Comparison of ENCODE assay signal across 25 cellular contexts in the genomic region with DNA sequence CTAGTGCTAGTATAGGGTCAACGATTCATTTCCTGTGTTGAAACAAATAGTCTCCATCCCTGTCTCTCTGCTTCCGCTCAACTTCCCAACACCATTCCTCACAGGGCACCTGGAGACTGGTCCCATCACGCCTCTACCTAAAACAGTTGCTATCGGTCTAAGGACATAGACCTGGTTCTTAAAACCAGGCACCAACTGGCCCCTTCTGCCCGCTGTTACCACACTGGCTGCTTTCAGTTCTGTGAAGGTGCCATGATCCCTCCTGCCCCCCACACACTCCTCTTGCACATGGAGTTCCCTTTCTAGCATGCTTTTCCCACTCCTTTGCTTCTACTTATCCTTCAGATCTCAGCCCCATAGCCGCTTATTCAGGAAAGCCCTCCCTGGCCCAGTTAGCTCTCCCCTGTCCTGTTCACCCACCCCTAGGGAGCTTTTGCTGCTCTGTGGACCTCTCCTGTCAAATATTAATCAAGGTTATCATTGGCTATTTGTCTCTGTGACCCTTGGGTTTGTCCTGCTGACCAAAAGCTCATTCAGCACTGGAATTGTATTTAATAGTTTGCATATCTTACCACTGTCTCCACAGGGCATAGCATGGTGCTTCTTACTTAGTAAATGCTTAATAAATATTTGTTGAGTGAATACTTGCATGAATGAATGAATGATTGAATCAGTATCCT. TPM values are rescaled to one million over a fixed set of nuclear protein-coding genes. Genes with fewer than 3 reads are reported as not detected.
"Had no signal": no experiment of that assay in that cellular context is flagged by ENCODE, and none has a peak within 500 bp of the region (broad histone marks: within the 10 kb centered on the region; RNA-seq: fewer than 3 reads in every experiment).

No MANE protein-coding gene starts in this region.

- DNase-seq: activated B cell treated with CpG ODN at 0.5 μM for 24 hours; activated CD4-positive, alpha-beta T cell treated with anti-CD3 and anti-CD28 coated beads for 1 hour; activated CD4-positive, alpha-beta T cell treated with anti-CD3 and anti-CD28 coated beads, Interleukin-2, amount 10 ng/mL, durations not matched to agents 24 days and 14 days; activated CD4-positive, alpha-beta T cell treated with anti-CD3 and anti-CD28 coated beads, Interleukin-2, amount 50 U/mL, for 48 hours; activated CD8-positive, alpha-beta memory T cell treated with anti-CD3 and anti-CD28 coated beads, Interleukin-2, amount 10 ng/mL, durations not matched to agents 7 days and 5 days; activated effector memory CD4-positive, alpha-beta T cell treated with Interleukin-2 at 50 U/mL for 16 hours; activated naive CD4-positive, alpha-beta T cell; activated T-cell treated with anti-CD3 and anti-CD28 coated beads, Interleukin-2, amount 50 U/mL, for 24 hours; aorta; central memory CD4-positive, alpha-beta T cell; NCI-H1436 treated with DMSO at 0.1 percent for 48 hours; NCI-H187; NCI-H2081; NCI-H510A treated with DMSO at 0.1 percent for 48 hours; Right ventricle myocardium superior; T-helper 17 cell; T-helper 9 cell had no signal

- H3K27ac Mint-ChIP-seq: activated B cell treated with CpG ODN at 0.5 μM for 24 hours; activated CD4-positive, alpha-beta T cell treated with anti-CD3 and anti-CD28 coated beads, Interleukin-2, amount 10 ng/mL, durations not matched to agents 24 days and 14 days; activated CD8-positive, alpha-beta memory T cell treated with anti-CD3 and anti-CD28 coated beads, Interleukin-2, amount 10 ng/mL, durations not matched to agents 7 days and 5 days; activated naive CD4-positive, alpha-beta T cell treated with anti-CD3 and anti-CD28 coated beads, Interleukin-2, amount 50 U/mL, for 24 hours; activated T-cell treated with anti-CD3 and anti-CD28 coated beads, Interleukin-2, amount 50 U/mL, for 24 hours; activated T-helper 1 cell treated with anti-CD3 and anti-CD28 coated beads, Interleukin-12 subunit alpha, Interleukin-12 subunit beta, Interleukin-2, Interleukin-4 antibody, amounts not matched to agents 30 ng/mL and 10 ng/mL and 1 ng/mL, durations not matched to agents 14 hours and 24 hours and 36 hours; T-helper 17 cell had no signal

- FAIRE-seq: TTC549 had no signal

- H3K9me3 ChIP-seq: breast epithelium, SJSA1 had no signal

- ATAC-seq: activated CD8-positive, alpha-beta memory T cell treated with anti-CD3 and anti-CD28 coated beads, Interleukin-2, amount 10 ng/mL, durations not matched to agents 7 days and 5 days; T-helper 17 cell had no signal

- H3K4me1 ChIP-seq: breast epithelium had no signal

- H3K27me3 ChIP-seq: breast epithelium, SJSA1 had no signal

- H3K9me3 Mint-ChIP-seq: activated B cell treated with CpG ODN at 0.5 μM for 24 hours; activated CD4-positive, alpha-beta T cell treated with anti-CD3 and anti-CD28 coated beads, Interleukin-2, amount 10 ng/mL, durations not matched to agents 24 days and 14 days; activated naive CD4-positive, alpha-beta T cell treated with anti-CD3 and anti-CD28 coated beads, Interleukin-2, amount 50 U/mL, for 24 hours; activated T-cell treated with anti-CD3 and anti-CD28 coated beads, Interleukin-2, amount 50 U/mL, for 24 hours; activated T-helper 1 cell treated with anti-CD3 and anti-CD28 coated beads, Interleukin-12 subunit alpha, Interleukin-12 subunit beta, Interleukin-2, Interleukin-4 antibody, amounts not matched to agents 30 ng/mL and 10 ng/mL and 1 ng/mL, durations not matched to agents 14 hours and 24 hours and 36 hours had no signal

- H3K27ac ChIP-seq: breast epithelium, SJSA1 had no signal

- H3K4me3 Mint-ChIP-seq: activated B cell treated with CpG ODN at 0.5 μM for 24 hours; activated CD4-positive, alpha-beta T cell treated with anti-CD3 and anti-CD28 coated beads, Interleukin-2, amount 10 ng/mL, durations not matched to agents 24 days and 14 days; activated CD8-positive, alpha-beta memory T cell treated with anti-CD3 and anti-CD28 coated beads, Interleukin-2, amount 10 ng/mL, durations not matched to agents 7 days and 5 days; activated naive CD4-positive, alpha-beta T cell treated with anti-CD3 and anti-CD28 coated beads, Interleukin-2, amount 50 U/mL, for 24 hours; activated T-cell treated with anti-CD3 and anti-CD28 coated beads, Interleukin-2, amount 50 U/mL, for 24 hours; activated T-helper 1 cell treated with anti-CD3 and anti-CD28 coated beads, Interleukin-12 subunit alpha, Interleukin-12 subunit beta, Interleukin-2, Interleukin-4 antibody, amounts not matched to agents 30 ng/mL and 10 ng/mL and 1 ng/mL, durations not matched to agents 14 hours and 24 hours and 36 hours; T-helper 17 cell had no signal

- H3K36me3 ChIP-seq: breast epithelium, SJSA1 had no signal

- H3K4me3 ChIP-seq: breast epithelium, SJSA1 had no signal

- H3K36me3 Mint-ChIP-seq: activated CD8-positive, alpha-beta memory T cell treated with anti-CD3 and anti-CD28 coated beads, Interleukin-2, amount 10 ng/mL, durations not matched to agents 7 days and 5 days; activated naive CD4-positive, alpha-beta T cell treated with anti-CD3 and anti-CD28 coated beads, Interleukin-2, amount 50 U/mL, for 24 hours had no signal

- H3K4me1 Mint-ChIP-seq: activated B cell treated with CpG ODN at 0.5 μM for 24 hours; activated CD4-positive, alpha-beta T cell treated with anti-CD3 and anti-CD28 coated beads, Interleukin-2, amount 10 ng/mL, durations not matched to agents 24 days and 14 days; activated CD8-positive, alpha-beta memory T cell treated with anti-CD3 and anti-CD28 coated beads, Interleukin-2, amount 10 ng/mL, durations not matched to agents 7 days and 5 days; activated naive CD4-positive, alpha-beta T cell treated with anti-CD3 and anti-CD28 coated beads, Interleukin-2, amount 50 U/mL, for 24 hours; T-helper 17 cell had no signal

RNA-seq across cellular contexts. Expression of gene KPRP, which starts 11.9 kb away (rescaled TPM):
- total RNA-seq: activated B cell treated with CpG ODN at 0.5 μM for 24 hours; activated CD4-positive, alpha-beta T cell treated with anti-CD3 and anti-CD28 coated beads, Interleukin-2, amount 10 ng/mL, durations not matched to agents 24 days and 14 days; activated CD8-positive, alpha-beta memory T cell treated with anti-CD3 and anti-CD28 coated beads, Interleukin-2, amount 10 ng/mL, durations not matched to agents 7 days and 5 days; activated T-helper 1 cell treated with anti-CD3 and anti-CD28 coated beads, Interleukin-12 subunit alpha, Interleukin-12 subunit beta, Interleukin-2, Interleukin-4 antibody, amounts not matched to agents 30 ng/mL and 10 ng/mL and 1 ng/mL, durations not matched to agents 14 hours and 24 hours and 36 hours; aorta; breast epithelium; chondrocyte; OCI-LY7; Right ventricle myocardium superior; RPMI7951; SJSA1; T-helper 17 cell had no signal
- polyA plus RNA-seq: aorta had no signal

RNA-seq across cellular contexts. Expression of gene LCE1F, which starts 29.0 kb away (rescaled TPM):
- total RNA-seq: activated B cell treated with CpG ODN at 0.5 μM for 24 hours; activated CD4-positive, alpha-beta T cell treated with anti-CD3 and anti-CD28 coated beads, Interleukin-2, amount 10 ng/mL, durations not matched to agents 24 days and 14 days; activated CD8-positive, alpha-beta memory T cell treated with anti-CD3 and anti-CD28 coated beads, Interleukin-2, amount 10 ng/mL, durations not matched to agents 7 days and 5 days; activated T-helper 1 cell treated with anti-CD3 and anti-CD28 coated beads, Interleukin-12 subunit alpha, Interleukin-12 subunit beta, Interleukin-2, Interleukin-4 antibody, amounts not matched to agents 30 ng/mL and 10 ng/mL and 1 ng/mL, durations not matched to agents 14 hours and 24 hours and 36 hours; aorta; breast epithelium; chondrocyte; OCI-LY7; Right ventricle myocardium superior; RPMI7951; SJSA1; T-helper 17 cell had no signal
- polyA plus RNA-seq: aorta had no signal

RNA-seq across cellular contexts. Expression of gene LCE4A, which starts 37.9 kb away (rescaled TPM):
- total RNA-seq: activated B cell treated with CpG ODN at 0.5 μM for 24 hours; activated CD4-positive, alpha-beta T cell treated with anti-CD3 and anti-CD28 coated beads, Interleukin-2, amount 10 ng/mL, durations not matched to agents 24 days and 14 days; activated CD8-positive, alpha-beta memory T cell treated with anti-CD3 and anti-CD28 coated beads, Interleukin-2, amount 10 ng/mL, durations not matched to agents 7 days and 5 days; activated T-helper 1 cell treated with anti-CD3 and anti-CD28 coated beads, Interleukin-12 subunit alpha, Interleukin-12 subunit beta, Interleukin-2, Interleukin-4 antibody, amounts not matched to agents 30 ng/mL and 10 ng/mL and 1 ng/mL, durations not matched to agents 14 hours and 24 hours and 36 hours; aorta; breast epithelium; chondrocyte; OCI-LY7; Right ventricle myocardium superior; RPMI7951; SJSA1; T-helper 17 cell had no signal
- polyA plus RNA-seq: aorta had no signal

RNA-seq across cellular contexts. Expression of gene LCE1E, which starts 40.2 kb away (rescaled TPM):
- total RNA-seq: activated B cell treated with CpG ODN at 0.5 μM for 24 hours; activated CD4-positive, alpha-beta T cell treated with anti-CD3 and anti-CD28 coated beads, Interleukin-2, amount 10 ng/mL, durations not matched to agents 24 days and 14 days; activated CD8-positive, alpha-beta memory T cell treated with anti-CD3 and anti-CD28 coated beads, Interleukin-2, amount 10 ng/mL, durations not matched to agents 7 days and 5 days; activated T-helper 1 cell treated with anti-CD3 and anti-CD28 coated beads, Interleukin-12 subunit alpha, Interleukin-12 subunit beta, Interleukin-2, Interleukin-4 antibody, amounts not matched to agents 30 ng/mL and 10 ng/mL and 1 ng/mL, durations not matched to agents 14 hours and 24 hours and 36 hours; aorta; breast epithelium; chondrocyte; OCI-LY7; Right ventricle myocardium superior; RPMI7951; SJSA1; T-helper 17 cell had no signal
- polyA plus RNA-seq: aorta had no signal

RNA-seq across cellular contexts. Expression of gene LCE2A, which starts 47.8 kb away (rescaled TPM):
- total RNA-seq: activated B cell treated with CpG ODN at 0.5 μM for 24 hours; activated CD4-positive, alpha-beta T cell treated with anti-CD3 and anti-CD28 coated beads, Interleukin-2, amount 10 ng/mL, durations not matched to agents 24 days and 14 days; activated CD8-positive, alpha-beta memory T cell treated with anti-CD3 and anti-CD28 coated beads, Interleukin-2, amount 10 ng/mL, durations not matched to agents 7 days and 5 days; activated T-helper 1 cell treated with anti-CD3 and anti-CD28 coated beads, Interleukin-12 subunit alpha, Interleukin-12 subunit beta, Interleukin-2, Interleukin-4 antibody, amounts not matched to agents 30 ng/mL and 10 ng/mL and 1 ng/mL, durations not matched to agents 14 hours and 24 hours and 36 hours; aorta; breast epithelium; chondrocyte; OCI-LY7; Right ventricle myocardium superior; RPMI7951; SJSA1; T-helper 17 cell had no signal
- polyA plus RNA-seq: aorta had no signal
